In the genomic region with DNA sequence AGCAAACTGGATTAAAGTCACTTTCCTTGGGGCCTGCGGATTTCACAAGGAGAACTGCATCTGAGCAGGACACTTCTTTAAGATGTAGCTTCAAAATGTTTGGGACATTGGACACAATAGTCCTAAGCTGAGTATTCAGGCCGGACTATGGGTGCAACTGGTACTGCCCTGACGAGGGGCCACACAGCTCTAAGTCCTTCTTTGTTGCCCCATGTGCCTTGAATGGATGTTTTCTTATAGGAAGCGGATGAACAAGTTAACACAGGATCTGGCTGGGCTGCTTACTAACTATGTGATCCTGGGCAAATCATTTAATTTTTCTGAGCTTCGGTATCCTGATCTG, we compare ENCODE assay signal across 11 cellular contexts.
DNase-seq lines count a peak whose midpoint lies in the region; ATAC-seq and TF ChIP-seq lines count a peak whose summit lies in the region.
"Had no signal": no experiment of that assay in that cellular context is flagged by ENCODE, and none has a peak within 500 bp of the region (broad histone marks: within the 10 kb centered on the region; RNA-seq: fewer than 3 reads in every experiment).

No MANE protein-coding gene starts in this region.

- no peaks in the 10 kb centered on the region for H3K27me3 Mint-ChIP-seq in CD4-positive, CD25-positive, alpha-beta regulatory T cell
- peaks cover 72% of the 10 kb centered on the region for H3K27me3 Mint-ChIP-seq in HFFc6 (ENCODE audit: insufficient read depth)
- peaks cover 3% of the 10 kb centered on the region for H3K27me3 Mint-ChIP-seq in brain
- peaks cover 2% of the 10 kb centered on the region for H3K27me3 Mint-ChIP-seq in neural progenitor cell (ENCODE audit: insufficient read depth, low read depth)

- H3K9me3 ChIP-seq in CD4-positive, CD25-positive, alpha-beta regulatory T cell (ENCODE audit: control insufficient read depth in 2 of 2, low read length in 2 of 2), result no peaks in the 10 kb centered on the region
- H3K9me3 ChIP-seq in neural progenitor cell (ENCODE audit: low read depth), result no peaks in the 10 kb centered on the region

- H3K4me3 Mint-ChIP-seq in CD4-positive, CD25-positive, alpha-beta regulatory T cell, result no peak overlapping the region
- H3K4me3 Mint-ChIP-seq in HFFc6 (peak overlapping the region; percentile 21), brain (peak overlapping the region in 1 of 5 experiments; percentile 36), neural progenitor cell (no peak overlapping the region)

- H3F3A ChIP-seq in neural progenitor cell (ENCODE audit: low read depth), result no peaks in the 10 kb centered on the region

- H4K20me1 ChIP-seq in neural progenitor cell (ENCODE audit: low read depth), result no peaks in the 10 kb centered on the region

- peak overlapping the region; percentile 20 for H3K4me2 ChIP-seq in neural progenitor cell

- no peak overlapping the region for H3K27ac ChIP-seq in CD4-positive, CD25-positive, alpha-beta regulatory T cell (ENCODE audit: insufficient read depth, low read length, poor library complexity, severe bottlenecking)
- H3K27ac ChIP-seq in neural progenitor cell, result no peak overlapping the region
- H3K27ac ChIP-seq: cardiac muscle cell had no signal

- no peak for ATAC-seq in CD4-positive, CD25-positive, alpha-beta regulatory T cell (ENCODE audit: low read depth in 2 of 2)
- no peak for ATAC-seq in GM21423 (IDR thresholded peaks at IDR 0.05; ENCODE audit: unreplicated experiment)
- ATAC-seq: right cardiac atrium had no signal

- H3K9ac ChIP-seq in neural progenitor cell, result no peak overlapping the region

- peaks cover 23 to 64% (median 37%) of the 10 kb centered on the region in 4 donors for H3K4me1 Mint-ChIP-seq in CD4-positive, CD25-positive, alpha-beta regulatory T cell
- H3K4me1 Mint-ChIP-seq in HFFc6 (ENCODE audit: low read depth) (peaks cover 95% of the 10 kb centered on the region), brain (peaks cover 63% of the 10 kb centered on the region), neural progenitor cell (peaks cover 53% of the 10 kb centered on the region)

- DNase-seq in CD4-positive, CD25-positive, alpha-beta regulatory T cell, result no peak
- DNase-seq in HFFc6, result no peak
- peak; percentile 37 for DNase-seq in neural progenitor cell (ENCODE audit: low spot score)
- no peak for DNase-seq in NCI-H1048 (lab: John Stamatoyannopoulos, UW)
- DNase-seq in RPMI8226, result no peak
- DNase-seq in NCI-H82 (lab: John Stamatoyannopoulos, UW), result no peak
- DNase-seq: COR-L47 had no signal

- no peaks in the 10 kb centered on the region for H3K79me2 ChIP-seq in neural progenitor cell (ENCODE audit: low read depth)

- H3K4me3 ChIP-seq in CD4-positive, CD25-positive, alpha-beta regulatory T cell (ENCODE audit: low read depth, low read length), result no peak overlapping the region
- H3K4me3 ChIP-seq in neural progenitor cell, result no peak overlapping the region
- H3K4me3 ChIP-seq: cardiac muscle cell had no signal

- peak overlapping the region; percentile 3 to 79 (median 67) for H3K27ac Mint-ChIP-seq in CD4-positive, CD25-positive, alpha-beta regulatory T cell
- H3K27ac Mint-ChIP-seq in HFFc6 (peak overlapping the region; percentile 94), brain (peak overlapping the region; percentile 2 to 62 (median 48)), neural progenitor cell (peak overlapping the region; percentile 34)

- H3K36me3 Mint-ChIP-seq in CD4-positive, CD25-positive, alpha-beta regulatory T cell, result peaks cover 46% of the 10 kb centered on the region
- H3K36me3 Mint-ChIP-seq in HFFc6 (ENCODE audit: low read depth), result peaks cover 88% of the 10 kb centered on the region
- H3K36me3 Mint-ChIP-seq in brain, result no peaks in the 10 kb centered on the region
- H3K36me3 Mint-ChIP-seq in neural progenitor cell, result no peaks in the 10 kb centered on the region

- peaks cover 9% of the 10 kb centered on the region for H3K4me1 ChIP-seq in CD4-positive, CD25-positive, alpha-beta regulatory T cell (ENCODE audit: control insufficient read depth, insufficient read depth, low read length, poor library complexity, severe bottlenecking)
- peaks cover 40% of the 10 kb centered on the region for H3K4me1 ChIP-seq in neural progenitor cell

- no peaks in the 10 kb centered on the region for H3K27me3 ChIP-seq in CD4-positive, CD25-positive, alpha-beta regulatory T cell (ENCODE audit: control insufficient read depth, insufficient read depth, low read length)
- H3K27me3 ChIP-seq in neural progenitor cell, result no peaks in the 10 kb centered on the region
- H3K27me3 ChIP-seq: cardiac muscle cell had no signal

- no peak for TF ChIP-seq CTCF in HFFc6 (IDR thresholded peaks at IDR 0.05)
- TF ChIP-seq CTCF in brain (conservative IDR thresholded peaks at IDR 0.05), result no peak
- TF ChIP-seq CTCF in neural progenitor cell (IDR thresholded peaks at IDR 0.05), result no peak

- H3K9me3 Mint-ChIP-seq in CD4-positive, CD25-positive, alpha-beta regulatory T cell, result no peaks in the 10 kb centered on the region
- peaks cover 11% of the 10 kb centered on the region for H3K9me3 Mint-ChIP-seq in HFFc6
- no peaks in the 10 kb centered on the region for H3K9me3 Mint-ChIP-seq in brain
- H3K9me3 Mint-ChIP-seq in neural progenitor cell, result no peaks in the 10 kb centered on the region

- H2AFZ ChIP-seq in neural progenitor cell (replicated peaks), result no peak overlapping the region

- peaks cover 95% of the 10 kb centered on the region for H3K36me3 ChIP-seq in CD4-positive, CD25-positive, alpha-beta regulatory T cell (ENCODE audit: control insufficient read depth, insufficient read depth, low read length)
- no peaks in the 10 kb centered on the region for H3K36me3 ChIP-seq in neural progenitor cell
- H3K36me3 ChIP-seq: cardiac muscle cell had no signal

Comparison
In these comparisons a context has a peak if more than half of its experiments do, and no peak if none do; other contexts are left out.
1. H3K27ac Mint-ChIP-seq: peak in every context shown above with its lines; median percentile 94 in HFFc6; 67 in CD4-positive, CD25-positive, alpha-beta regulatory T cell; 48 in brain; 34 in neural progenitor cell.